Comparison of ENCODE assay signal across 9 cellular contexts in the genomic region with DNA sequence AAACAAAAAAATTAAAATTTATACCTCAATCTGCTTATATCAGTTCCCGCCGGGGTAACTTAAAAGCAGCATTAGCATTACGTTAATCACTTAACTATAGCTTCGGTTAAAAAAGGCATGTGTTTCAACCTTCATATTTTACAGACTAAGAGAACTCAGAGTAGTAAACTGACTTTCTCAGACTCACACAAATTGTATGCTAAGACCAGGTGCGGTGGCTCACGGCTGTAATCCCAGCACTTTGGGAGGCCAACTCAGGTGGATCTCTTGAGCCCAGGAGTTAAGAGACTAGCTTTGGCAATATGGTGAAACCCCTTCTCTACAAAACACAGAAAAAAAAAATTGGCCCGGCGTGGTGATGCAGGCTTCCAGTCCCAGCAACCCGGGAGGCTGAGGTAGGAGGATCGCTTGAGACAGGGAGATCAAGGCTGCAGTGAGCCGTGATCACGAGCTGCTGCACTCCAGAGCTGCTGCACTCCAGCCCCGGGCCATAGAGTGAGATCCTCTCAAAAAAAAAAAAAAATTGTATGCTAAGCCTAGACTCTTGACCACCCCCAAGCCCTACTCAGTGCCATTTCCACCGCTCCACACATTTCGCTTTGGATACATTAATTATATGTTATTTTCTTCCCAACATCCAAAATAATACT. TPM values are rescaled to one million over a fixed set of nuclear protein-coding genes. Genes with fewer than 3 reads are reported as not detected.
DNase-seq lines count a peak whose midpoint lies in the region; ATAC-seq, FAIRE-seq and TF ChIP-seq lines count a peak whose summit lies in the region.
"Had no signal": no experiment of that assay in that cellular context is flagged by ENCODE, and none has a peak within 500 bp of the region (broad histone marks: within the 10 kb centered on the region; RNA-seq: fewer than 3 reads in every experiment).

No MANE protein-coding gene starts in this region.

- TF ChIP-seq CTCF in HepG2 (CRISPR knock-in tag; IDR thresholded peaks at IDR 0.05): no peak
- TF ChIP-seq CTCF in right lobe of liver (IDR thresholded peaks at IDR 0.05): no peak
- no peak for TF ChIP-seq CTCF in type B pancreatic cell (conservative IDR thresholded peaks at IDR 0.05)

- H3K4me1 ChIP-seq in HepG2 (ENCODE audit: insufficient read depth, low read length): peaks cover 60% of the 10 kb centered on the region
- peaks cover 0 to 15% (median 7%) of the 10 kb centered on the region in 4 donors for H3K4me1 ChIP-seq in right lobe of liver

- H3K9me3 ChIP-seq in HepG2 (ENCODE audit: low read length): no peaks in the 10 kb centered on the region
- no peaks in the 10 kb centered on the region for H3K9me3 ChIP-seq in right lobe of liver
- H3K9me3 ChIP-seq: body of pancreas had no signal

- H3K4me1 Mint-ChIP-seq in activated T-helper 1 cell treated with anti-CD3 and anti-CD28 coated beads, Interleukin-12 subunit alpha, Interleukin-12 subunit beta, Interleukin-2, Interleukin-4 antibody, amounts not matched to agents 30 ng/mL and 10 ng/mL and 1 ng/mL, durations not matched to agents 14 hours and 24 hours and 36 hours (ENCODE audit: low read depth): peaks cover 68% of the 10 kb centered on the region
- peaks cover 39% of the 10 kb centered on the region for H3K4me1 Mint-ChIP-seq in type B pancreatic cell (ENCODE audit: unreplicated experiment)

- H3K27me3 Mint-ChIP-seq in activated T-helper 1 cell treated with anti-CD3 and anti-CD28 coated beads, Interleukin-12 subunit alpha, Interleukin-12 subunit beta, Interleukin-2, Interleukin-4 antibody, amounts not matched to agents 30 ng/mL and 10 ng/mL and 1 ng/mL, durations not matched to agents 14 hours and 24 hours and 36 hours (ENCODE audit: insufficient read depth): no peaks in the 10 kb centered on the region
- no peaks in the 10 kb centered on the region for H3K27me3 Mint-ChIP-seq in type B pancreatic cell

- peak overlapping the region; percentile 70 for H3K27ac Mint-ChIP-seq in activated T-helper 1 cell treated with anti-CD3 and anti-CD28 coated beads, Interleukin-12 subunit alpha, Interleukin-12 subunit beta, Interleukin-2, Interleukin-4 antibody, amounts not matched to agents 30 ng/mL and 10 ng/mL and 1 ng/mL, durations not matched to agents 14 hours and 24 hours and 36 hours
- peak overlapping the region; percentile 76 for H3K27ac Mint-ChIP-seq in type B pancreatic cell

- H3K27me3 ChIP-seq in HepG2 (ENCODE audit: control insufficient read depth in 1 of 2, insufficient read depth in 2 of 2, low read length in 2 of 2) (no peaks in the 10 kb centered on the region; a peak in 2 of 5 replicates), right lobe of liver (no peaks in the 10 kb centered on the region)
- H3K27me3 ChIP-seq: body of pancreas had no signal

- H3K36me3 ChIP-seq in HepG2 (replicated peaks in 1 of 2; ENCODE audit: control insufficient read depth in 1 of 2, insufficient read depth in 2 of 2, low read length in 2 of 2) (peaks cover 0 to 7% of the 10 kb centered on the region in 2 experiments; a peak in 2 of 5 replicates), right lobe of liver (no peaks in the 10 kb centered on the region)

- no peaks in the 10 kb centered on the region for H3K9me3 Mint-ChIP-seq in activated T-helper 1 cell treated with anti-CD3 and anti-CD28 coated beads, Interleukin-12 subunit alpha, Interleukin-12 subunit beta, Interleukin-2, Interleukin-4 antibody, amounts not matched to agents 30 ng/mL and 10 ng/mL and 1 ng/mL, durations not matched to agents 14 hours and 24 hours and 36 hours
- no peaks in the 10 kb centered on the region for H3K9me3 Mint-ChIP-seq in type B pancreatic cell

- peak overlapping the region; percentile 91 for H3K4me3 Mint-ChIP-seq in activated T-helper 1 cell treated with anti-CD3 and anti-CD28 coated beads, Interleukin-12 subunit alpha, Interleukin-12 subunit beta, Interleukin-2, Interleukin-4 antibody, amounts not matched to agents 30 ng/mL and 10 ng/mL and 1 ng/mL, durations not matched to agents 14 hours and 24 hours and 36 hours
- peak overlapping the region; percentile 94 for H3K4me3 Mint-ChIP-seq in type B pancreatic cell

- peak; percentile 52 for DNase-seq in HepG2 (ENCODE audit: low spot score)
- DNase-seq in right lobe of liver: no peak
- DNase-seq in activated T-helper 1 cell treated with anti-CD3 and anti-CD28 coated beads, Interleukin-12 subunit alpha, Interleukin-12 subunit beta, Interleukin-2, Interleukin-4 antibody, amounts not matched to agents 30 ng/mL and 10 ng/mL and 1 ng/mL, durations not matched to agents 14 hours and 24 hours and 36 hours (ENCODE audit: low spot score): no peak
- DNase-seq in islet precursor cell: peak; percentile 86
- no peak for DNase-seq in type B pancreatic cell (ENCODE audit: extremely low spot score, unreplicated experiment)
- DNase-seq in iPS-NIHi7 (ENCODE audit: extremely low spot score): no peak

- WGBS in HepG2 (ENCODE audit: low lambda C conversion rate): 1% methylated on average over 15 of the region's 15 CpGs
- WGBS in right lobe of liver (ENCODE audit: insufficient coverage, low coverage, low lambda C conversion rate, missing lambda C conversion rate): 72% methylated on average over 13 of the region's 15 CpGs

- BruUV-seq in HepG2 (replicated peaks; lab: Mats Ljungman, UMichigan): TSS peak; percentile 93

- TF ChIP-seq POLR2A in HepG2 (IDR thresholded peaks at IDR 0.05; ENCODE audit: insufficient read depth in 1 of 2, low read depth in 2 of 2, low read length in 2 of 2) (peak in 1 of 2 experiments; percentile 70; a peak in 2 of 4 replicates), right lobe of liver (IDR thresholded peaks at IDR 0.05) (no peak)

- H4K20me1 ChIP-seq in HepG2 (ENCODE audit: insufficient read depth, low read length): peaks cover 27% of the 10 kb centered on the region

- ATAC-seq in HepG2: no peak
- no peak for ATAC-seq in right lobe of liver
- no peak for ATAC-seq in GM19397 (IDR thresholded peaks at IDR 0.05; ENCODE audit: unreplicated experiment)
- no peak for ATAC-seq in esophagus mucosa
- ATAC-seq: body of pancreas had no signal

- H3K36me3 Mint-ChIP-seq in activated T-helper 1 cell treated with anti-CD3 and anti-CD28 coated beads, Interleukin-12 subunit alpha, Interleukin-12 subunit beta, Interleukin-2, Interleukin-4 antibody, amounts not matched to agents 30 ng/mL and 10 ng/mL and 1 ng/mL, durations not matched to agents 14 hours and 24 hours and 36 hours (ENCODE audit: low read depth): peaks cover 26% of the 10 kb centered on the region
- peaks cover 9% of the 10 kb centered on the region for H3K36me3 Mint-ChIP-seq in type B pancreatic cell

- H3K79me2 ChIP-seq in HepG2 (ENCODE audit: insufficient read depth, low read length): peaks cover 69% of the 10 kb centered on the region

- in situ Hi-C loops in HepG2 (cut with HindIII; ENCODE audit: extremely low pct_ligation_motif_present, low pct_unique_long_range_greater_than_20kb): loop anchor here (5.0 kb wide), 2 partner anchors 67 to 122 kb away; partner anchors contain the start of gene GALM

- peak overlapping the region; percentile 86 for H3K4me2 ChIP-seq in HepG2 (ENCODE audit: low read depth, low read length)

- H3K9ac ChIP-seq in HepG2 (ENCODE audit: insufficient read depth, low read depth, low read length): peak overlapping the region; percentile 97

- POLR2A ChIA-PET in HepG2 (lab: Yijun Ruan, JAX): interaction anchor here (0.7 to 8.5 kb wide), 9 partner anchors 11 to 276 kb away, joined by 3 to 65 read pairs (median 4); partner anchors contain the start of genes DHX57, GALM, MORN2 and SRSF7

- TF ChIP-seq RAD21 in HepG2 (CRISPR knock-in tag; IDR thresholded peaks at IDR 0.05): peak; percentile 28; the same call in 1 of the 2 replicates

- FAIRE-seq in HepG2 (lab: Jason Lieb, UNC): no peak

- H3K27ac ChIP-seq in HepG2 (ENCODE audit: extremely low read length, insufficient read depth, low read length) (peak overlapping the region; percentile 92), right lobe of liver (peak overlapping the region in 1 of 3 donors; percentile 4)

- CTCF ChIA-PET in HepG2 (lab: Yijun Ruan, JAX; ENCODE audit: low intra/inter-chr PET ratio, low total read pairs): no interaction called here

- intact Hi-C loops in HepG2 (cut with micrococcal nuclease; ENCODE audit: unreplicated experiment): no loop called here
- intact Hi-C loops in right lobe of liver (cut with DNase I): no loop called here
- intact Hi-C loops in activated T-helper 1 cell treated with anti-CD3 and anti-CD28 coated beads, Interleukin-12 subunit alpha, Interleukin-12 subunit beta, Interleukin-2, Interleukin-4 antibody, amounts not matched to agents 30 ng/mL and 10 ng/mL and 1 ng/mL, durations not matched to agents 14 hours and 24 hours and 36 hours (cut with micrococcal nuclease): loop anchor here (1.0 to 5.0 kb wide), 3 partner anchors 8 to 142 kb away; no protein-coding TSS in a partner anchor

- H3K4me3 ChIP-seq in HepG2 (replicated peaks in 1 of 3; ENCODE audit: insufficient read depth in 1 of 3, low read depth in 2 of 3, low read length in 3 of 3) (peak overlapping the region; percentile 87 to 98 (median 95)), right lobe of liver (no peak overlapping the region)

- no peak overlapping the region for H2AFZ ChIP-seq in HepG2 (ENCODE audit: low read length)

- TF ChIP-seq EP300 in HepG2 (IDR thresholded peaks at IDR 0.05; ENCODE audit: low read depth in 2 of 2, low read length in 2 of 2) (no peak), HepG2 (CRISPR knock-in tag; IDR thresholded peaks at IDR 0.05; ENCODE audit: borderline replicate concordance) (no peak)

RNA-seq across cellular contexts. Expression of gene HNRNPLL, which starts 2.4 kb away (rescaled TPM):
- 91.9 and 103 TPM in 2 replicates for total RNA-seq in HepG2 (2016; rRNA removed; fragmentation: Illumina TruSeq; extraction: Trizol)
- 52.7 and 54.6 TPM in 2 replicates for total RNA-seq in HepG2 (2016; cell fraction: cytosol; rRNA removed; fragmentation: Illumina TruSeq; extraction: Trizol; ENCODE audit: low read depth)
- total RNA-seq in HepG2 (2016; cell fraction: insoluble cytoplasmic fraction; rRNA removed; fragmentation: Illumina TruSeq; extraction: Trizol): 92.9 and 108 TPM in 2 replicates
- 54.8 and 56.7 TPM in 2 replicates for total RNA-seq in HepG2 (2016; cell fraction: membrane; rRNA removed; fragmentation: Illumina TruSeq; extraction: Trizol)
- total RNA-seq in HepG2 (2016; cell fraction: nucleus; rRNA removed; fragmentation: Illumina TruSeq; extraction: Trizol): 147 and 151 TPM in 2 replicates
- 34.3 and 49.4 TPM in 2 replicates for polyA plus RNA-seq in HepG2 (2011; rRNA removed)
- polyA plus RNA-seq in HepG2 (2011; cell fraction: cytosol; rRNA removed): 17.6 and 20.9 TPM in 2 replicates
- 29.2 and 34.2 TPM in 2 replicates for polyA plus RNA-seq in HepG2 (2011; cell fraction: nucleus; rRNA removed)
- polyA plus RNA-seq in HepG2 (2012): 32.8 and 45.3 TPM in 2 replicates
- polyA plus RNA-seq in HepG2 (2016; cell fraction: cytosol; fragmentation: Illumina TruSeq; extraction: Trizol; ENCODE audit: low read depth): 13.0 and 17.4 TPM in 2 replicates
- polyA plus RNA-seq in HepG2 (2016; cell fraction: insoluble cytoplasmic fraction; fragmentation: Illumina TruSeq; extraction: Trizol; ENCODE audit: low read depth): 75.8 and 78.0 TPM in 2 replicates
- 27.6 and 27.9 TPM in 2 replicates for polyA plus RNA-seq in HepG2 (2016; cell fraction: membrane; fragmentation: Illumina TruSeq; extraction: Trizol; ENCODE audit: low read depth)
- 66.8 and 68.2 TPM in 2 replicates for polyA plus RNA-seq in HepG2 (2016; cell fraction: nucleus; fragmentation: Illumina TruSeq; extraction: Trizol; ENCODE audit: insufficient read depth, low read depth)
- polyA minus RNA-seq in HepG2 (2011; rRNA and poly(A)+ RNA removed; ENCODE audit: low replicate concordance): 14.7 and 21.6 TPM in 2 replicates
- polyA minus RNA-seq in HepG2 (2011; cell fraction: cytosol; rRNA and poly(A)+ RNA removed): 25.8 and 30.8 TPM in 2 replicates
- polyA minus RNA-seq in HepG2 (2011; cell fraction: nucleus; rRNA and poly(A)+ RNA removed): 227 and 258 TPM in 2 replicates
- 10 to 100 TPM in 5 of 6 experiments, 1 to 10 TPM in 1; 9.2 to 15.9 (median 13.9) TPM for total RNA-seq in right lobe of liver
- total RNA-seq in activated T-helper 1 cell treated with anti-CD3 and anti-CD28 coated beads, Interleukin-12 subunit alpha, Interleukin-12 subunit beta, Interleukin-2, Interleukin-4 antibody, amounts not matched to agents 30 ng/mL and 10 ng/mL and 1 ng/mL, durations not matched to agents 14 hours and 24 hours and 36 hours: 85.8 and 91.5 TPM in 2 replicates
- total RNA-seq in type B pancreatic cell (ENCODE audit: low replicate concordance): 49.4 and 72.3 TPM in 2 replicates
- total RNA-seq in esophagus mucosa: 14.2 TPM

Comparison
In these comparisons a context has a peak if more than half of its experiments do, and no peak if none do; other contexts are left out.
1. DNase-seq: peak in HepG2 (single experiment) and islet precursor cell (single experiment); none in right lobe of liver (0 of 3), activated T-helper 1 cell treated with anti-CD3 and anti-CD28 coated beads, Interleukin-12 subunit alpha, Interleukin-12 subunit beta, Interleukin-2, Interleukin-4 antibody, amounts not matched to agents 30 ng/mL and 10 ng/mL and 1 ng/mL, durations not matched to agents 14 hours and 24 hours and 36 hours (single experiment), type B pancreatic cell (single experiment) and iPS-NIHi7 (single experiment).
2. H3K4me3 ChIP-seq: peak in HepG2 (3 of 3); none in right lobe of liver (0 of 3).